In the genomic region with DNA sequence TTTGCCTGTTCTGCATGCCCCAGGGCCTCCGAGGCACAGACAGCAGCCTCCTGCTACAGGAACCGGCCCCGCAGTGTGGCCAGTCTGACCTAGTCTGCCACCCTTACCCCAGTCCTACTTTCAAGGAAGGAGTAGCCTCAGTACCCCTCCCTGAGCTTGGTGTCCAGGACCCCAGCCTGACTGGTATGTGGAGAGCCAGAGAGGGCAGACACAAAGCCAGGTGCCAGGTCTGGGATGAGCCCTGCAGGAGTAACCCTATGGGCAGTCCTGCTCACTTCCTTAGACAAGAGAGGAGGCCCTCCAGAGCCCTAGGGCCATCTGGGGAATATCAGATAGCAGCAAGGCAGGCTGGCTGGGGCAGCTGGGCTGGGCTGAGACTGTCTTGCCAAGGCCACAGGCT, we compare ENCODE assay signal across 13 cellular contexts.
"Had no signal": no experiment of that assay in that cellular context is flagged by ENCODE, and none has a peak within 500 bp of the region (broad histone marks: within the 10 kb centered on the region; RNA-seq: fewer than 3 reads in every experiment).

No MANE protein-coding gene starts in this region.

- H3K4me3 ChIP-seq: dorsolateral prefrontal cortex, esophagus muscularis mucosa, uterus had no signal

- H3K27me3 ChIP-seq: dorsolateral prefrontal cortex, esophagus muscularis mucosa, uterus had no signal

- H3K4me3 Mint-ChIP-seq: activated T-helper 17 cell treated with anti-CD3 and anti-CD28 coated beads, Interleukin-2, amount 50 U/mL, for 72 hours; neural crest cell had no signal

- H3K4me1 ChIP-seq: uterus had no signal

- H3K9me3 ChIP-seq: esophagus muscularis mucosa, uterus had no signal

- H3K9me3 Mint-ChIP-seq: activated T-helper 17 cell treated with anti-CD3 and anti-CD28 coated beads, Interleukin-2, amount 50 U/mL, for 72 hours; neural crest cell had no signal

- H3K27ac ChIP-seq: dorsolateral prefrontal cortex, esophagus muscularis mucosa, uterus had no signal

- H3K27ac Mint-ChIP-seq: activated T-helper 17 cell treated with anti-CD3 and anti-CD28 coated beads, Interleukin-2, amount 50 U/mL, for 72 hours had no signal

- ATAC-seq: activated CD4-positive, CD25-positive, alpha-beta regulatory T cell treated with anti-CD3 and anti-CD28 coated beads, Interleukin-2, amount 50 U/mL, for 24 hours; activated T-helper 17 cell treated with anti-CD3 and anti-CD28 coated beads, Interleukin-2, amount 50 U/mL, for 72 hours; left colon had no signal

- DNase-seq: activated CD4-positive, alpha-beta T cell treated with anti-CD3 and anti-CD28 coated beads, Interleukin-2, amount 50 U/mL, for 1 hour; activated naive CD4-positive, alpha-beta T cell treated with Interleukin-2 at 50 U/mL for 16 hours; anterior cingulate cortex; dorsolateral prefrontal cortex; left colon; mammary epithelial cell; stimulated activated CD4-positive, alpha-beta T cell treated with anti-CD3 and anti-CD28 coated beads, Interleukin-12 subunit alpha, Interleukin-12 subunit beta, amount 100 ng/mL, for 4 hours; stimulated activated CD4-positive, alpha-beta T cell treated with anti-CD3 and anti-CD28 coated beads, Interleukin-2, amount 100 ng/mL, for 24 hours; uterus had no signal

- H3K4me1 Mint-ChIP-seq: activated T-helper 17 cell treated with anti-CD3 and anti-CD28 coated beads, Interleukin-2, amount 50 U/mL, for 72 hours; neural crest cell had no signal

- H3K36me3 ChIP-seq: esophagus muscularis mucosa, uterus had no signal
